ENCODE assay signal across 13 cellular contexts in genomic region chr7:150972094-150972493, GRCh38. TPM values are rescaled to one million over a fixed set of nuclear protein-coding genes. Genes with fewer than 3 reads are reported as not detected.
A peak's percentile ranks its signal among the peaks of the same experiment; 100 is the strongest.
DNase-seq lines count a peak whose midpoint lies in the region; ATAC-seq and TF ChIP-seq lines count a peak whose summit lies in the region.
"Had no signal": no experiment of that assay in that cellular context is flagged by ENCODE, and none has a peak within 500 bp of the region (broad histone marks: within the 10 kb centered on the region; RNA-seq: fewer than 3 reads in every experiment).

No MANE protein-coding gene starts in this region.

- intact Hi-C loops in posterior cingulate gyrus (cut with DNase I) = no loop called here
- intact Hi-C loops in PC-9 (cut with micrococcal nuclease; ENCODE audit: unreplicated experiment) = loop anchor here (10.0 kb wide), 1 partner anchor 113 kb away; the partner anchor contains the start of genes AGAP3, FASTK and TMUB1

- no peaks in the 10 kb centered on the region for H3K9me3 ChIP-seq in hepatocyte (ENCODE audit: low read depth)
- no peaks in the 10 kb centered on the region for H3K9me3 ChIP-seq in PC-9 (ENCODE audit: insufficient read depth, low read depth)

- H3K27ac ChIP-seq in hepatocyte (peak overlapping the region; percentile 31), PC-9 (no peak overlapping the region)

- no peaks in the 10 kb centered on the region for H3K36me3 ChIP-seq in hepatocyte (replicated peaks; ENCODE audit: insufficient read depth, low read depth)
- no peaks in the 10 kb centered on the region for H3K36me3 ChIP-seq in PC-9 (ENCODE audit: low read depth)

- H3K79me2 ChIP-seq in hepatocyte (no peaks in the 10 kb centered on the region), PC-9 (ENCODE audit: low read depth) (no peaks in the 10 kb centered on the region)

- H2AFZ ChIP-seq in hepatocyte = no peak overlapping the region
- no peak overlapping the region for H2AFZ ChIP-seq in PC-9

- peak overlapping the region; percentile 41 for H3K4me2 ChIP-seq in hepatocyte
- H3K4me2 ChIP-seq in PC-9 = no peak overlapping the region

- 84% methylated on average over 6 of the region's 11 CpGs for WGBS in hepatocyte (ENCODE audit: low lambda C conversion rate, missing lambda C conversion rate)

- POLR2A ChIA-PET in PC-9 (lab: Charles Lee; ENCODE audit: unreplicated experiment) = no interaction called here

- no peaks in the 10 kb centered on the region for H4K20me1 ChIP-seq in hepatocyte (ENCODE audit: insufficient read depth, poor library complexity, severe bottlenecking)
- no peaks in the 10 kb centered on the region for H4K20me1 ChIP-seq in PC-9 (ENCODE audit: insufficient read depth)

- no peaks in the 10 kb centered on the region for H3F3A ChIP-seq in PC-9 (ENCODE audit: insufficient read depth, low read depth)

- peaks cover 70% of the 10 kb centered on the region for H3K4me1 ChIP-seq in hepatocyte (ENCODE audit: insufficient read depth)
- 0 out of 2 replicates have a peak, but pooled peaks cover 4% of the 10 kb centered on the region for H3K4me1 ChIP-seq in PC-9 (replicated peaks; ENCODE audit: insufficient read depth)

- no TSS peak for BruUV-seq in PC-9 (replicated peaks; lab: Mats Ljungman, UMichigan)

- no peak for ATAC-seq in HG03520 (IDR thresholded peaks at IDR 0.05; ENCODE audit: unreplicated experiment)

- H3K4me3 ChIP-seq in hepatocyte = no peak overlapping the region
- H3K4me3 ChIP-seq in PC-9 = no peak overlapping the region

- CTCF ChIA-PET in PC-9 (lab: Charles Lee) = no interaction called here

- peak; percentile 66 for DNase-seq in NCI-H1105 (lab: John Stamatoyannopoulos, UW)
- DNase-seq in amniotic epithelial cell (ENCODE audit: low read depth) = peak; percentile 47
- no peak for DNase-seq in hepatocyte (ENCODE audit: low spot score)
- peak; percentile 61 to 96 (median 78) for DNase-seq in posterior cingulate gyrus
- no peak for DNase-seq in activated T-cell treated with anti-CD3 and anti-CD28 coated beads for 4 hours
- no peak for DNase-seq in PC-9
- DNase-seq in stimulated activated CD4-positive, alpha-beta T cell treated with anti-CD3 and anti-CD28 coated beads, Interleukin-1b, Interleukin-23, amount 100 ng/mL, for 48 hours = no peak
- DNase-seq: activated CD4-positive, alpha-beta T cell treated with anti-CD3 and anti-CD28 coated beads for 48 hours; activated naive CD4-positive, alpha-beta T cell treated with anti-CD3 and anti-CD28 coated beads for 36 hours; dermis blood vessel endothelial cell had no signal

- peaks cover 13% of the 10 kb centered on the region for H3K27me3 ChIP-seq in hepatocyte
- peaks cover 66% of the 10 kb centered on the region for H3K27me3 ChIP-seq in PC-9 (ENCODE audit: insufficient read depth, low read depth)

- no peak for TF ChIP-seq CTCF in hepatocyte (IDR thresholded peaks at IDR 0.05; ENCODE audit: poor library complexity)
- TF ChIP-seq CTCF in PC-9 (conservative IDR thresholded peaks at IDR 0.05) = no peak

- H3K9me2 ChIP-seq in hepatocyte (replicated peaks; ENCODE audit: insufficient read depth) (no peaks in the 10 kb centered on the region), PC-9 (ENCODE audit: insufficient read depth) (no peaks in the 10 kb centered on the region)

RNA-seq across cellular contexts. Expression of gene KCNH2, which starts 6.0 kb away (rescaled TPM):
- total RNA-seq in hepatocyte (8.4 and 9.4 TPM in 2 replicates), PC-9 (2021) (1.5 and 1.6 TPM in 2 replicates)
- 9.1 and 11.3 TPM in 2 replicates for polyA plus RNA-seq in hepatocyte
- total RNA-seq: dermis blood vessel endothelial cell, osteocyte had no signal

RNA-seq across cellular contexts. Expression of gene NOS3, which starts 18.7 kb away (rescaled TPM):
- total RNA-seq in hepatocyte (8.1 and 9.8 TPM in 2 replicates), PC-9 (2021) (1.8 and 3.2 TPM in 2 replicates)
- 15.3 and 17.4 TPM in 2 replicates for polyA plus RNA-seq in hepatocyte
- total RNA-seq: SK-MEL-5 had no signal

RNA-seq across cellular contexts. Expression of gene ATG9B, which starts 52.2 kb away (rescaled TPM):
- 0.64 and 0.80 TPM in 2 replicates for total RNA-seq in hepatocyte
- polyA plus RNA-seq in hepatocyte = 2.4 and 13.2 TPM in 2 replicates
- 9.7 and 13.7 TPM in 2 replicates for total RNA-seq in PC-9 (2021)
- total RNA-seq: dermis blood vessel endothelial cell had no signal

RNA-seq across cellular contexts. Expression of gene ABCB8, which starts 56.2 kb away (rescaled TPM):
- total RNA-seq in hepatocyte = 22.6 and 24.4 TPM in 2 replicates
- polyA plus RNA-seq in hepatocyte = 32.6 and 41.2 TPM in 2 replicates
- 51.8 and 61.9 TPM in 2 replicates for total RNA-seq in PC-9 (2021)

Comparison
In these comparisons a context has a peak if more than half of its experiments do, and no peak if none do; other contexts are left out.
1. DNase-seq: peak in NCI-H1105 (single experiment), amniotic epithelial cell (single experiment) and posterior cingulate gyrus (10 of 10); none in hepatocyte (single experiment), activated T-cell treated with anti-CD3 and anti-CD28 coated beads for 4 hours (single experiment), PC-9 (0 of 2) and stimulated activated CD4-positive, alpha-beta T cell treated with anti-CD3 and anti-CD28 coated beads, Interleukin-1b, Interleukin-23, amount 100 ng/mL, for 48 hours (single experiment).